ENCODE assay signal across 15 cellular contexts in genomic region chr4:743463-744211, GRCh38. TPM values are rescaled to one million over a fixed set of nuclear protein-coding genes. Genes with fewer than 3 reads are reported as not detected.
DNase-seq lines count a peak whose midpoint lies in the region; ATAC-seq and TF ChIP-seq lines count a peak whose summit lies in the region.
"Had no signal": no experiment of that assay in that cellular context is flagged by ENCODE, and none has a peak within 500 bp of the region (broad histone marks: within the 10 kb centered on the region; RNA-seq: fewer than 3 reads in every experiment).

No MANE protein-coding gene starts in this region.

- H3K27me3 Mint-ChIP-seq in mesothelial cell of epicardium (ENCODE audit: low read depth) = no peaks in the 10 kb centered on the region
- no peaks in the 10 kb centered on the region for H3K27me3 Mint-ChIP-seq in CD4-positive, alpha-beta T cell

- H3K4me1 ChIP-seq in A673 (ENCODE audit: insufficient read depth, low read length, poor library complexity, severe bottlenecking) (peaks cover 5% of the 10 kb centered on the region), adipocyte (ENCODE audit: control insufficient read depth, insufficient read depth, low read length) (peaks cover 16% of the 10 kb centered on the region)

- CTCF ChIA-PET in A673 (lab: Charles Lee) = no interaction called here
- CTCF ChIA-PET in CD4-positive, alpha-beta T cell (lab: Charles Lee) = interaction anchor here (2.8 kb wide), 1 partner anchor 243 kb away, joined by 11 read pairs; the partner anchor contains the start of gene IDUA

- H3K27ac ChIP-seq in A673 (ENCODE audit: low read depth, low read length, poor library complexity, severe bottlenecking) = peak overlapping the region; percentile 29
- H3K27ac ChIP-seq in CD4-positive, alpha-beta T cell (ENCODE audit: low read depth, low read length) = no peak overlapping the region
- H3K27ac ChIP-seq: thoracic aorta had no signal

- intact Hi-C loops in A673 (cut with micrococcal nuclease; ENCODE audit: unreplicated experiment) = loop anchor here (10.0 kb wide), 1 partner anchor 241 kb away; the partner anchor contains the start of gene IDUA
- intact Hi-C loops in CD4-positive, alpha-beta T cell (cut with DNase I, micrococcal nuclease) = loop anchor here (2.0 to 10.0 kb wide), 4 partner anchors 243 to 609 kb away; partner anchors contain the start of gene IDUA (in 2 of the 2)

- H3K4me3 Mint-ChIP-seq in mesothelial cell of epicardium = no peak overlapping the region
- H3K4me3 Mint-ChIP-seq in CD4-positive, alpha-beta T cell = no peak overlapping the region
- H3K4me3 Mint-ChIP-seq: activated T-cell treated with anti-CD3 and anti-CD28 coated beads, Interleukin-2, amount 50 U/mL, for 72 hours had no signal

- no peak for ATAC-seq in CD4-positive, alpha-beta T cell (ENCODE audit: poor library complexity)
- ATAC-seq in SK-N-SH treated with all-trans-retinoic acid at 6 μM for 48 hours = no peak

- no peaks in the 10 kb centered on the region for H3K9me3 Mint-ChIP-seq in mesothelial cell of epicardium
- no peaks in the 10 kb centered on the region for H3K9me3 Mint-ChIP-seq in CD4-positive, alpha-beta T cell
- H3K9me3 Mint-ChIP-seq: activated T-cell treated with anti-CD3 and anti-CD28 coated beads, Interleukin-2, amount 50 U/mL, for 72 hours had no signal

- no peak for TF ChIP-seq CTCF in A673 (conservative IDR thresholded peaks at IDR 0.05; ENCODE audit: low read depth, low read length)
- TF ChIP-seq CTCF in mesothelial cell of epicardium (IDR thresholded peaks at IDR 0.05; ENCODE audit: unreplicated experiment) = no peak
- no peak for TF ChIP-seq CTCF in CD4-positive, alpha-beta T cell (IDR thresholded peaks at IDR 0.05)

- H3K9me3 ChIP-seq in A673 (ENCODE audit: low read depth, low read length, poor library complexity, severe bottlenecking) = no peaks in the 10 kb centered on the region
- H3K9me3 ChIP-seq in adipocyte (ENCODE audit: control insufficient read depth, low read length) = no peaks in the 10 kb centered on the region
- no peaks in the 10 kb centered on the region for H3K9me3 ChIP-seq in CD4-positive, alpha-beta T cell (ENCODE audit: control insufficient read depth, low read length)

- no TSS peak for BruUV-seq in A673 (replicated peaks; lab: Mats Ljungman, UMichigan)

- DNase-seq in A673 (ENCODE audit: low spot score) (peak; percentile 53), EH (ENCODE audit: low read depth) (peak; percentile 50), adipocyte (ENCODE audit: low read depth) (peak; percentile 59), mesothelial cell of epicardium (ENCODE audit: low spot score in 2 of 2, unreplicated experiment in 2 of 2) (no peak), middle frontal gyrus (ENCODE audit: extremely low spot score, low spot score) (no peak), GM03348 (ENCODE audit: low spot score) (no peak)
- DNase-seq in CD4-positive, alpha-beta T cell = no peak
- DNase-seq: activated CD4-positive, alpha-beta T cell treated with anti-CD3 and anti-CD28 coated beads, Interleukin-2, amount 50 U/mL, for 1 hour; activated T-cell treated with anti-CD3 and anti-CD28 coated beads, Interleukin-2, amount 50 U/mL, for 72 hours; DMS153; glutamatergic neuron; stimulated activated CD4-positive, alpha-beta T cell treated with anti-CD3 and anti-CD28 coated beads, Interleukin-4, amount 100 ng/mL, for 24 hours; stimulated activated CD8-positive, alpha-beta memory T cell treated with anti-CD3 and anti-CD28 coated beads, Interleukin-4, amount 100 ng/mL, for 48 hours had no signal

- H3K27ac Mint-ChIP-seq in mesothelial cell of epicardium = peak overlapping the region; percentile 43
- H3K27ac Mint-ChIP-seq in CD4-positive, alpha-beta T cell = no peak overlapping the region
- H3K27ac Mint-ChIP-seq: activated T-cell treated with anti-CD3 and anti-CD28 coated beads, Interleukin-2, amount 50 U/mL, for 72 hours had no signal

- H3K9ac ChIP-seq in adipocyte (ENCODE audit: low read length) = peak overlapping the region; percentile 48

- no peaks in the 10 kb centered on the region for H3K27me3 ChIP-seq in A673 (replicated peaks; ENCODE audit: insufficient read depth, low read depth, low read length, poor library complexity)
- H3K27me3 ChIP-seq in adipocyte (replicated peaks; ENCODE audit: control insufficient read depth, insufficient read depth, low read length) = no peaks in the 10 kb centered on the region
- H3K27me3 ChIP-seq in CD4-positive, alpha-beta T cell (ENCODE audit: control insufficient read depth, insufficient read depth, low read length) = no peaks in the 10 kb centered on the region

- no peaks in the 10 kb centered on the region for H3K4me1 Mint-ChIP-seq in mesothelial cell of epicardium
- no peaks in the 10 kb centered on the region for H3K4me1 Mint-ChIP-seq in CD4-positive, alpha-beta T cell (ENCODE audit: low read depth)

- H3K4me3 ChIP-seq in A673 (ENCODE audit: low read depth, low read length, poor library complexity, severe bottlenecking) = no peak overlapping the region
- H3K4me3 ChIP-seq in adipocyte (ENCODE audit: low read length) = no peak overlapping the region
- H3K4me3 ChIP-seq: thoracic aorta had no signal

- POLR2A ChIA-PET in A673 (lab: Charles Lee; ENCODE audit: low non-redundant PET) = no interaction called here
- POLR2A ChIA-PET in CD4-positive, alpha-beta T cell (lab: Charles Lee) = interaction anchor here (0.8 kb wide), 1 partner anchor 62 kb away, joined by 3 read pairs; no protein-coding TSS in a partner anchor

- peaks cover 34% of the 10 kb centered on the region for H3K36me3 Mint-ChIP-seq in mesothelial cell of epicardium
- peaks cover 28% of the 10 kb centered on the region for H3K36me3 Mint-ChIP-seq in CD4-positive, alpha-beta T cell (ENCODE audit: low read depth)

- H3K36me3 ChIP-seq in A673 (ENCODE audit: insufficient read depth, low read length, poor library complexity, severe bottlenecking) = peaks cover 32% of the 10 kb centered on the region
- H3K36me3 ChIP-seq in adipocyte (ENCODE audit: control insufficient read depth, insufficient read depth, low read length, severe bottlenecking) = peaks cover 36% of the 10 kb centered on the region

TF ChIP-seq in SK-N-SH treated with all-trans-retinoic acid at 6 μM for 48 hours, 23 proteins besides CTCF, POLR2A, EP300 and RAD21:
- TF ChIP-seq CREB5 (CRISPR knock-in tag; IDR thresholded peaks at IDR 0.05; ENCODE audit: low read depth) = no peak
- TF ChIP-seq TOX (CRISPR knock-in tag; IDR thresholded peaks at IDR 0.05; ENCODE audit: borderline replicate concordance) = no peak
- TF ChIP-seq ZC3H10 (CRISPR knock-in tag; IDR thresholded peaks at IDR 0.05) = no peak
- no peak for TF ChIP-seq ISL1 (CRISPR knock-in tag; IDR thresholded peaks at IDR 0.05)
- no peak for TF ChIP-seq TSHZ2 (CRISPR knock-in tag; IDR thresholded peaks at IDR 0.05)
- no peak for TF ChIP-seq SNAI2 (CRISPR knock-in tag; IDR thresholded peaks at IDR 0.05)
- no peak for TF ChIP-seq CSDC2 (CRISPR knock-in tag; IDR thresholded peaks at IDR 0.05)
- no peak for TF ChIP-seq ESRRG (CRISPR knock-in tag; IDR thresholded peaks at IDR 0.05)

RNA-seq across cellular contexts. Expression of gene PCGF3, which starts 38.0 kb away (rescaled TPM):
- total RNA-seq in A673 (2021) (83.5 and 83.9 TPM in 2 replicates), mesothelial cell of epicardium (88.1 to 93.4 TPM (median 90.9 TPM) in 3 replicates)
- 10 to 100 TPM; 45.1 to 48.6 TPM for total RNA-seq in CD4-positive, alpha-beta T cell

RNA-seq across cellular contexts. Expression of gene SLC49A3, which starts 54.7 kb away (rescaled TPM):
- total RNA-seq in A673 (2021) (0.47 and 1.7 TPM in 2 replicates), mesothelial cell of epicardium (10.5 to 13.4 TPM (median 11.6 TPM) in 3 replicates)
- under 1 TPM; 0.22 to 0.91 TPM for total RNA-seq in CD4-positive, alpha-beta T cell

Comparison
In these comparisons a context has a peak if more than half of its experiments do, and no peak if none do; other contexts are left out.
1. DNase-seq: peak in A673 (single experiment), EH (single experiment) and adipocyte (single experiment); none in mesothelial cell of epicardium (0 of 2), CD4-positive, alpha-beta T cell (0 of 10), middle frontal gyrus (single experiment) and GM03348 (single experiment).